Comparison of ENCODE assay signal across 27 cellular contexts in the genomic region with DNA sequence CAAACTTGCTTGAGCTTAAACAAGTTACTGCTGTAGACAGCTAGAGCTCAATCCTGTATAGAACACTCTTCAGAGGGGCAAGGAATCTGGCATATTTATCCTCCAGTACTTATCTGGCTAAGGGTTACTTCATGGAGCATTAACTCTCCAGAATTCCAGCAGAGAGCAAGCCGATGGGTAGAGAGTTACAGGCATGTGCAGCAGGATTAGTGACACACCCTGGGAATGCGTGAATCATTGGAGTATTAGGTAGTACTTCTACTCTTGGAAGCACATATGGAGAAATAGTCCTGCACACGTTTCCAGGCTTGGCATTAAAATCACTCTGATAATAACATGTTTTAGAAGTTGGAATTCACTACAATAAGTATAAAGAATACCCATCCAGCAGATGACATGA. TPM values are rescaled to one million over a fixed set of nuclear protein-coding genes. Genes with fewer than 3 reads are reported as not detected.
"Had no signal": no experiment of that assay in that cellular context is flagged by ENCODE, and none has a peak within 500 bp of the region (broad histone marks: within the 10 kb centered on the region; RNA-seq: fewer than 3 reads in every experiment).

No MANE protein-coding gene starts in this region.

- H3K27me3 ChIP-seq: ascending aorta, body of pancreas, Peyer's patch had no signal

- H3K4me3 ChIP-seq: ascending aorta, body of pancreas, Peyer's patch had no signal

- H3K4me1 ChIP-seq: ascending aorta, body of pancreas, Peyer's patch had no signal

- H3K9me3 ChIP-seq: ascending aorta, body of pancreas, Peyer's patch had no signal

- H3K36me3 ChIP-seq: ascending aorta, Peyer's patch had no signal

- DNase-seq: activated CD4-positive, alpha-beta T cell treated with anti-CD3 and anti-CD28 coated beads, Interleukin-2, amount 10 ng/mL, durations not matched to agents 24 days and 14 days; activated CD4-positive, alpha-beta T cell treated with anti-CD3 and anti-CD28 coated beads, Interleukin-2, amount 50 U/mL, for 48 hours; activated CD4-positive, CD25-positive, alpha-beta regulatory T cell treated with anti-CD3 and anti-CD28 coated beads, Interleukin-2, amount 50 U/mL, for 72 hours; activated CD8-positive, alpha-beta memory T cell treated with anti-CD3 and anti-CD28 coated beads, Interleukin-2, amount 10 ng/mL, durations not matched to agents 7 days and 5 days; activated effector memory CD4-positive, alpha-beta T cell treated with Interleukin-2 at 50 U/mL for 16 hours; activated naive CD4-positive, alpha-beta T cell; activated T-cell treated with anti-CD3 and anti-CD28 coated beads, Interleukin-2, amount 50 U/mL, for 24 hours; body of pancreas; KG1; MV-4-11; NCI-H1092 treated with DMSO at 0.1 percent for 48 hours; NCI-H1417 treated with DMSO at 0.1 percent for 48 hours; NCI-H1694 treated with DMSO at 0.1 percent for 48 hours; NCI-H2029 treated with DMSO at 0.1 percent for 48 hours; NCI-H510A treated with DMSO at 0.1 percent for 48 hours; NCI-H69; NK-92 treated with Interleukin-12 subunit alpha and Interleukin-12 subunit beta, amount 100 ng/mL, for 24 hours; OCI-M1; Peyer's patch; SIG-M5; T-helper 17 cell; T-helper 9 cell had no signal

- H3K27ac ChIP-seq: ascending aorta, body of pancreas, Peyer's patch had no signal

RNA-seq across cellular contexts. Expression of gene GRXCR1, which starts 35.4 kb away (rescaled TPM):
- total RNA-seq: activated CD4-positive, alpha-beta T cell treated with anti-CD3 and anti-CD28 coated beads, Interleukin-2, amount 10 ng/mL, durations not matched to agents 24 days and 14 days; activated CD8-positive, alpha-beta memory T cell treated with anti-CD3 and anti-CD28 coated beads, Interleukin-2, amount 10 ng/mL, durations not matched to agents 7 days and 5 days; activated T-helper 1 cell treated with anti-CD3 and anti-CD28 coated beads, Interleukin-12 subunit alpha, Interleukin-12 subunit beta, Interleukin-2, Interleukin-4 antibody, amounts not matched to agents 30 ng/mL and 10 ng/mL and 1 ng/mL, durations not matched to agents 14 hours and 24 hours and 36 hours; ascending aorta; body of pancreas; LHCN-M2; M059J; Peyer's patch; T-helper 17 cell; WTC11 had no signal
